7 cellular contexts compared by ENCODE assay signal in the genomic region with DNA sequence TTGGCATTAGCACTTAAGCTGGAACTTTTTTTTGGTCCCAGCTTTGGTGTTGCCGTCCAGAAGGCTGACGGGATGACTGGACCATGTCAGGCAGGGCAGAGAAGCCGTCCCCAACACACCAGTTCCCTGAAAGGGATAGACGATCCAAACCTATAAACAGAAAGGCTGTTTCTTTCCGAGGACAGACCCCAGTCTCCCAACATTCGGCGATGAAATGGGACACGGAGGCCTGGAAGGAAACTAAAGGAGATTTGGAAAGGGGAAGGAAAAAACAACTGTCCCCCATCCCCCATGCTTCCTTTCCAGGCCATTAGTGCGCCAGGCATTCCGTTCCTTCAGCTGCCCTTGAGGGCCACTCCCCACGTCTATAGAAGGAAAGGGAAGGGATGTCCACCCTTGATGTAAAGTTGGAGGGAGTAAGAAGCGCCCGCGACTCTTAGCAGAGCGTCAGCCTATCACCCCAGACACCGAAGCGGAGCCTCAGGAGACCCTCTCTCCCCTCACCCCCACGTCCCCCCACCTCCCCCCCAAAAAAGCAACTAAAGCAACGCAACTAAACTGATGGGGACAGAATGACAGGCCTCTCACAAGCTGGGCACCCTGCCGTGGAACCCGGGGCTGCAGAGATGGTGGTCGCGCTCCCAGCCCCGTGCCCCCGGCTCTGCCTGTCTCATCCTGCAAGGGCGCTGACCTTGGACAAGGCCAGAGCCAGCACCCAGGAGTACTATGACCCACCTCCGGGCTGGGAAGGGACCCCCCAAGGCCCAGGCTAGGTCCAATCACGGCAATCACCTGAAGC. TPM values are rescaled to one million over a fixed set of nuclear protein-coding genes. Genes with fewer than 3 reads are reported as not detected.
DNase-seq lines count a peak whose midpoint lies in the region; TF ChIP-seq lines count a peak whose summit lies in the region.

No MANE protein-coding gene starts in this region.

- TF ChIP-seq RAD21 in liver (IDR thresholded peaks at IDR 0.05), result no peak

- H3K36me3 ChIP-seq in MG63 (peaks cover 12% of the 10 kb centered on the region), breast epithelium (no peaks in the 10 kb centered on the region), liver (ENCODE audit: control insufficient read depth in 4 of 4, insufficient read depth in 3 of 4, low read depth in 1 of 4, low read length in 3 of 4) (no peaks in the 10 kb centered on the region), thyroid gland (no peaks in the 10 kb centered on the region)

- H3K27me3 ChIP-seq in MG63, result no peaks in the 10 kb centered on the region
- H3K27me3 ChIP-seq in breast epithelium, result no peaks in the 10 kb centered on the region
- no peaks in the 10 kb centered on the region for H3K27me3 ChIP-seq in liver (ENCODE audit: control insufficient read depth in 4 of 4, insufficient read depth in 4 of 4, low read length in 3 of 4)
- no peaks in the 10 kb centered on the region for H3K27me3 ChIP-seq in thyroid gland

- intact Hi-C loops in breast epithelium (cut with DNase I; ENCODE audit: low total_unique reads) (no loop called here), thyroid gland (cut with DNase I) (no loop called here)

- TF ChIP-seq POLR2A in breast epithelium (IDR thresholded peaks at IDR 0.05), result no peak
- no peak for TF ChIP-seq POLR2A in thyroid gland (IDR thresholded peaks at IDR 0.05)

- H3K4me1 ChIP-seq in breast epithelium, result peaks cover 9 to 12% of the 10 kb centered on the region in 2 donors
- H3K4me1 ChIP-seq in liver (ENCODE audit: control insufficient read depth in 4 of 4, insufficient read depth in 4 of 4, low read length in 3 of 4), result peaks cover 6 to 44% (median 34%) of the 10 kb centered on the region in 4 donors
- H3K4me1 ChIP-seq in thyroid gland, result peaks cover 22 to 33% of the 10 kb centered on the region in 2 donors

- peak overlapping the region; percentile 98 for H3K27ac ChIP-seq in breast epithelium
- peak overlapping the region; percentile 98 to 99 for H3K27ac ChIP-seq in liver (ENCODE audit: low read depth in 1 of 2, low read length in 2 of 2)
- peak overlapping the region; percentile 91 to 96 (median 96) for H3K27ac ChIP-seq in thyroid gland

- H3K9ac ChIP-seq in liver (ENCODE audit: low read depth in 1 of 2, low read length in 2 of 2), result peak overlapping the region; percentile 90 to 93

- H3K4me3 ChIP-seq in MG63, result peak overlapping the region; percentile 98
- H3K4me3 ChIP-seq in breast epithelium, result peak overlapping the region; percentile 77 to 96 (median 87)
- peak overlapping the region; percentile 81 to 100 (median 98) for H3K4me3 ChIP-seq in liver (ENCODE audit: low read depth in 1 of 3, low read length in 3 of 3)
- H3K4me3 ChIP-seq in thyroid gland (replicated peaks in 1 of 3), result peak overlapping the region; percentile 86 to 91 (median 90)

- H3K9me3 ChIP-seq in MG63 (no peaks in the 10 kb centered on the region), breast epithelium (no peaks in the 10 kb centered on the region), liver (ENCODE audit: control insufficient read depth in 4 of 4, low read length in 3 of 4) (no peaks in the 10 kb centered on the region), thyroid gland (no peaks in the 10 kb centered on the region)

- TF ChIP-seq CTCF in GM10266 (IDR thresholded peaks at IDR 0.05; ENCODE audit: control insufficient read depth, insufficient read depth, low read depth, missing control alignments) (no peak), breast epithelium (IDR thresholded peaks at IDR 0.05) (no peak), liver (IDR thresholded peaks at IDR 0.05; ENCODE audit: low read depth, low read length, missing input control) (no peak), thyroid gland (IDR thresholded peaks at IDR 0.05) (no peak)

- DNase-seq in GM10266 (ENCODE audit: extremely low spot score), result peak; percentile 55
- peak; percentile 26 for DNase-seq in MG63
- DNase-seq in breast epithelium (ENCODE audit: low spot score in 2 of 2), result peak in 1 of 2 donors; percentile 26
- DNase-seq in thyroid gland, result peak; percentile 32 to 45
- no peak for DNase-seq in activated gamma-delta T cell (lab: John Stamatoyannopoulos, UW)
- no peak for DNase-seq in NCI-H1930 (lab: John Stamatoyannopoulos, UW)

- WGBS in liver, result under 1% methylated on average over 28 of the region's 28 CpGs
- 1 to 2% methylated on average over 19 to 28 of the region's 28 CpGs for WGBS in thyroid gland, 2 donors

TF ChIP-seq in liver, 16 proteins besides CTCF, POLR2A, EP300 and RAD21:
- TF ChIP-seq SP1 (IDR thresholded peaks at IDR 0.05) (no peak), NR2F2 (IDR thresholded peaks at IDR 0.05) (peak; percentile 5)

RNA-seq across cellular contexts. Expression of a gene that starts 0.6 kb away (rescaled TPM):
- 23.6 and 26.6 TPM in 2 replicates for total RNA-seq in MG63 (2014; rRNA removed; shearing (Covaris generic); ENCODE audit: low replicate concordance)
- total RNA-seq in breast epithelium (10 to 100 TPM; 62.9 to 81.8 (median 63.2) TPM), liver (10 to 100 TPM; 12.6 to 46.4 TPM), thyroid gland (10 to 100 TPM; 56.6 to 80.3 (median 64.5) TPM)
- polyA plus RNA-seq in liver, result 10 to 100 TPM; 52.0 to 72.0 TPM

RNA-seq across cellular contexts. Expression of a gene that starts 6.0 kb away (rescaled TPM):
- total RNA-seq in MG63 (2014; rRNA removed; shearing (Covaris generic); ENCODE audit: low replicate concordance), result not detected in 2 replicates
- total RNA-seq in breast epithelium (10 to 100 TPM in 1 of 3 donors, 1 to 10 TPM in 2; 3.9 to 82.1 (median 9.7) TPM), liver (not detected), thyroid gland (1 to 10 TPM in 3 of 4 donors, under 1 TPM in 1; 0.45 to 4.9 (median 1.6) TPM)
- polyA plus RNA-seq in liver, result under 1 TPM; 0.09 to 0.24 TPM

Comparison
In these comparisons a context has a peak if more than half of its experiments do, and no peak if none do; other contexts are left out.
1. DNase-seq: peak in GM10266 (single experiment), MG63 (single experiment) and thyroid gland (2 of 2); none in activated gamma-delta T cell (single experiment) and NCI-H1930 (0 of 2).
2. Peak in every context shown above with its lines, with median percentiles within 50 percentile points of each other: H3K4me3 ChIP-seq and H3K27ac ChIP-seq.